In genomic region chr2:120939595-120940318, GRCh38 we compare ENCODE assay signal across 13 cellular contexts.
DNase-seq lines count a peak whose midpoint lies in the region; TF ChIP-seq lines count a peak whose summit lies in the region.
"Had no signal": no experiment of that assay in that cellular context is flagged by ENCODE, and none has a peak within 500 bp of the region (broad histone marks: within the 10 kb centered on the region; RNA-seq: fewer than 3 reads in every experiment).

No MANE protein-coding gene starts in this region.

- no peak overlapping the region for H3K9ac ChIP-seq in MM.1S (ENCODE audit: low read length)
- H3K9ac ChIP-seq: BLaER1 treated with 17β-estradiol and CSF1 and Interleukin-3, amounts not matched to agents 10 nM and 100 nM had no signal

- H3K27me3 ChIP-seq in ACC112 (ENCODE audit: insufficient read depth, low read length) (no peaks in the 10 kb centered on the region), MM.1S (replicated peaks; ENCODE audit: insufficient read depth, low read length) (no peaks in the 10 kb centered on the region)
- H3K27me3 ChIP-seq: BLaER1 treated with 17β-estradiol and CSF1 and Interleukin-3, amounts not matched to agents 10 nM and 100 nM; thyroid gland had no signal

- in situ Hi-C loops in astrocyte of the cerebellum (cut with HindIII; ENCODE audit: low sequenced_read_pairs): no loop called here

- H3K79me2 ChIP-seq in ACC112 (ENCODE audit: control insufficient read depth, insufficient read depth, low read length, unreplicated experiment) (peaks cover 11% of the 10 kb centered on the region), MM.1S (ENCODE audit: low read length) (no peaks in the 10 kb centered on the region)

- no peaks in the 10 kb centered on the region for H3K9me2 ChIP-seq in MM.1S (replicated peaks; ENCODE audit: insufficient read depth, low read length)

- H3F3A ChIP-seq in MM.1S (ENCODE audit: insufficient read depth, low read length): no peaks in the 10 kb centered on the region

- H2AFZ ChIP-seq in ACC112 (ENCODE audit: low read length, unreplicated experiment) (no peak overlapping the region), MM.1S (ENCODE audit: low read length) (no peak overlapping the region)

- H3K27ac ChIP-seq in ACC112 (ENCODE audit: low read depth, low read length): peak overlapping the region; percentile 91
- no peak overlapping the region for H3K27ac ChIP-seq in MM.1S (ENCODE audit: low read length)
- H3K27ac ChIP-seq: BLaER1 treated with 17β-estradiol and CSF1 and Interleukin-3, amounts not matched to agents 10 nM and 100 nM; HL-60; thyroid gland; VCaP had no signal

- no peaks in the 10 kb centered on the region for H3K9me3 ChIP-seq in MM.1S (replicated peaks; ENCODE audit: insufficient read depth, low read length)
- H3K9me3 ChIP-seq: BLaER1 treated with 17β-estradiol and CSF1 and Interleukin-3, amounts not matched to agents 10 nM and 100 nM; thyroid gland had no signal

- no peaks in the 10 kb centered on the region for H4K20me1 ChIP-seq in MM.1S (ENCODE audit: insufficient read depth, low read length)
- H4K20me1 ChIP-seq: BLaER1 treated with 17β-estradiol and CSF1 and Interleukin-3, amounts not matched to agents 10 nM and 100 nM had no signal

- H3K4me1 ChIP-seq in ACC112 (ENCODE audit: control insufficient read depth, insufficient read depth, low read length, unreplicated experiment) (peaks cover 57% of the 10 kb centered on the region), MM.1S (ENCODE audit: low read length) (no peaks in the 10 kb centered on the region)

- H3K36me3 ChIP-seq in ACC112 (ENCODE audit: insufficient read depth, low read length): peaks cover 5% of the 10 kb centered on the region; the same call in 1 of the 2 replicates
- H3K36me3 ChIP-seq in MM.1S (replicated peaks; ENCODE audit: insufficient read depth, low read length): no peaks in the 10 kb centered on the region
- H3K36me3 ChIP-seq: BLaER1 treated with 17β-estradiol and CSF1 and Interleukin-3, amounts not matched to agents 10 nM and 100 nM; thyroid gland had no signal

- DNase-seq in HUDEP-2 (lab: John Stamatoyannopoulos, UW; ENCODE audit: unreplicated experiment in 76 of 76) (peak in 58 of 76 experiments; percentile 7 to 75 (median 35)), astrocyte of the cerebellum (ENCODE audit: low read depth) (peak; percentile 59), islet precursor cell (peak; percentile 82), C1 segment of cervical spinal cord (lab: John Stamatoyannopoulos, UW) (no peak), NCI-H82 (lab: John Stamatoyannopoulos, UW) (no peak), MM.1S (no peak)
- DNase-seq in activated CD4-positive, CD25-positive, alpha-beta regulatory T cell treated with anti-CD3 and anti-CD28 coated beads, Interleukin-2, amount 50 U/mL, for 72 hours: no peak
- DNase-seq: stimulated activated CD4-positive, alpha-beta T cell treated with anti-CD3 and anti-CD28 coated beads, Interleukin-4, amount 100 ng/mL, for 1 hour; thyroid gland had no signal

- no peak overlapping the region for H3K4me2 ChIP-seq in MM.1S (ENCODE audit: low read depth, low read length)

- H3K4me3 ChIP-seq in ACC112 (ENCODE audit: low read depth, low read length) (no peak overlapping the region), astrocyte of the cerebellum (ENCODE audit: low read depth, low read length) (no peak overlapping the region), MM.1S (ENCODE audit: low read length) (no peak overlapping the region)
- H3K4me3 ChIP-seq: BLaER1 treated with 17β-estradiol and CSF1 and Interleukin-3, amounts not matched to agents 10 nM and 100 nM; thyroid gland had no signal

- no peak for TF ChIP-seq CTCF in astrocyte of the cerebellum (IDR thresholded peaks at IDR 0.05; ENCODE audit: low read depth, low read length, missing control alignments)
- TF ChIP-seq CTCF in MM.1S (IDR thresholded peaks at IDR 0.05; ENCODE audit: low read length): no peak

Comparison
In these comparisons a context has a peak if more than half of its experiments do, and no peak if none do; other contexts are left out.
1. DNase-seq: peak in HUDEP-2 (58 of 76), astrocyte of the cerebellum (single experiment) and islet precursor cell (single experiment); none in C1 segment of cervical spinal cord (0 of 14), NCI-H82 (single experiment), activated CD4-positive, CD25-positive, alpha-beta regulatory T cell treated with anti-CD3 and anti-CD28 coated beads, Interleukin-2, amount 50 U/mL, for 72 hours (single experiment) and MM.1S (single experiment).